ENCODE assay signal across 2 cellular contexts in genomic region chr12:7989827-7990491, GRCh38.
TF ChIP-seq lines count a peak whose summit lies in the region.

No MANE protein-coding gene starts in this region.

TF ChIP-seq in liver, 16 proteins besides CTCF, POLR2A, EP300 and RAD21 (continued from another document):
- TF ChIP-seq EGR1 (IDR thresholded peaks at IDR 0.05; ENCODE audit: low read depth in 2 of 2) = no peak
- no peak for TF ChIP-seq ATF3 (IDR thresholded peaks at IDR 0.05)
- no peak for TF ChIP-seq TAF1 (conservative IDR thresholded peaks at IDR 0.05)
- peak; percentile 20 for TF ChIP-seq SP1 (IDR thresholded peaks at IDR 0.05)
- no peak for TF ChIP-seq RXRA (IDR thresholded peaks at IDR 0.05)
- TF ChIP-seq YY1 (IDR thresholded peaks at IDR 0.05) = no peak

TF ChIP-seq in HepG2, 621 proteins besides CTCF, POLR2A, EP300 and RAD21:
- TF ChIP-seq PRDM15 (CRISPR knock-in tag; IDR thresholded peaks at IDR 0.05) (no peak), BCLAF1 (IDR thresholded peaks at IDR 0.05) (no peak), ZBTB34 (CRISPR knock-in tag; IDR thresholded peaks at IDR 0.05) (no peak), PHF20 (CRISPR knock-in tag; IDR thresholded peaks at IDR 0.05) (no peak), MIXL1 (CRISPR knock-in tag; IDR thresholded peaks at IDR 0.05) (no peak), TEF (CRISPR knock-in tag; IDR thresholded peaks at IDR 0.05) (no peak), SAP130 (CRISPR knock-in tag; IDR thresholded peaks at IDR 0.05; ENCODE audit: low read depth) (no peak), NFYB (CRISPR knock-in tag; IDR thresholded peaks at IDR 0.05) (no peak), ZBTB4 (CRISPR knock-in tag; IDR thresholded peaks at IDR 0.05; ENCODE audit: borderline replicate concordance) (no peak), ZNF33A (CRISPR knock-in tag; IDR thresholded peaks at IDR 0.05; ENCODE audit: borderline replicate concordance) (no peak), ONECUT2 (CRISPR knock-in tag; IDR thresholded peaks at IDR 0.05) (no peak), SNAPC5 (CRISPR knock-in tag; IDR thresholded peaks at IDR 0.05; ENCODE audit: borderline replicate concordance) (no peak), TGIF2 (CRISPR knock-in tag; IDR thresholded peaks at IDR 0.05) (no peak), TCF7L2 (IDR thresholded peaks at IDR 0.05; ENCODE audit: low read depth, low read length) (no peak), ZBED4 (CRISPR knock-in tag; IDR thresholded peaks at IDR 0.05; ENCODE audit: borderline replicate concordance) (no peak), ZNF800 (CRISPR knock-in tag; IDR thresholded peaks at IDR 0.05) (no peak), HNRNPK (IDR thresholded peaks at IDR 0.05; ENCODE audit: low read depth, low read length, poor library complexity, severe bottlenecking) (no peak), RFXANK (CRISPR knock-in tag; IDR thresholded peaks at IDR 0.05) (no peak)
TF ChIP-seq in HepG2: peak in this region for 0.
